In the genomic region with DNA sequence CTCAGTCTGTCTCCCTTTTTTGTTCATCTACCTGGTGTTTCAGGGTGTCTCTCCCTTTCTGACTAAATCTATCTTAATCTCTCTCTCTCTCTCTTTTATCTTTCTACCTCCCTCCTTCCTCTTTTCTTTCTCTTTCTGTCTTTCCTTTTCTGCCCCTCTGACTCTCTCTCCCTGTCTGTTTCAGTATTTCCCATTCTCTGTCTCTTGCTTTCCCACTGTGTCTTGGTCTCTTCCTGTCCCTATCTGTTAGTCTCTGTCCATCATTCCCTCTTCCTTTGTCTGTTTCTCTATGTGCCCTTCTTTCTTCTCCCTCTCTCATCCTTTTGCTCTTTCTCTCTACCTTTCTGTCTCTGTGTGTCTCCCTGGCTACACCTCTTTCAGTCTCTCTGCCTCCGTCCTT, we compare ENCODE assay signal across 1 cellular context.
TF ChIP-seq lines count a peak whose summit lies in the region.

No MANE protein-coding gene starts in this region.

TF ChIP-seq in HepG2, 621 proteins besides CTCF, POLR2A, EP300 and RAD21:
- TF ChIP-seq ATM (IDR thresholded peaks at IDR 0.05; ENCODE audit: borderline replicate concordance) (peak; percentile 20; the same call in 1 of the 2 replicates), ZBTB7B (CRISPR knock-in tag; IDR thresholded peaks at IDR 0.05) (no peak), RAD51 (IDR thresholded peaks at IDR 0.05; ENCODE audit: borderline replicate concordance) (0 out of 2 replicates have a peak, but pooled peaks have one; percentile 15)
- TF ChIP-seq, protein P1, sequence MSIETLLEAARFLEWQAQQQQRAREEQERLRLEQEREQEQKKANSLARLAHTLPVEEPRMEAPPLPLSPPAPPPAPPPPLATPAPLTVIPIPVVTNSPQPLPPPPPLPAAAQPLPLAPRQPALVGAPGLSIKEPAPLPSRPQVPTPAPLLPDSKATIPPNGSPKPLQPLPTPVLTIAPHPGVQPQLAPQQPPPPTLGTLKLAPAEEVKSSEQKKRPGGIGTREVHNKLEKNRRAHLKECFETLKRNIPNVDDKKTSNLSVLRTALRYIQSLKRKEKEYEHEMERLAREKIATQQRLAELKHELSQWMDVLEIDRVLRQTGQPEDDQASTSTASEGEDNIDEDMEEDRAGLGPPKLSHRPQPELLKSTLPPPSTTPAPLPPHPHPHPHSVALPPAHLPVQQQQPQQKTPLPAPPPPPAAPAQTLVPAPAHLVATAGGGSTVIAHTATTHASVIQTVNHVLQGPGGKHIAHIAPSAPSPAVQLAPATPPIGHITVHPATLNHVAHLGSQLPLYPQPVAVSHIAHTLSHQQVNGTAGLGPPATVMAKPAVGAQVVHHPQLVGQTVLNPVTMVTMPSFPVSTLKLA (IDR thresholded peaks at IDR 0.05): 0 out of 2 replicates have a peak, but pooled peaks have one; percentile 11
